Comparison of ENCODE assay signal across 16 cellular contexts in the genomic region with DNA sequence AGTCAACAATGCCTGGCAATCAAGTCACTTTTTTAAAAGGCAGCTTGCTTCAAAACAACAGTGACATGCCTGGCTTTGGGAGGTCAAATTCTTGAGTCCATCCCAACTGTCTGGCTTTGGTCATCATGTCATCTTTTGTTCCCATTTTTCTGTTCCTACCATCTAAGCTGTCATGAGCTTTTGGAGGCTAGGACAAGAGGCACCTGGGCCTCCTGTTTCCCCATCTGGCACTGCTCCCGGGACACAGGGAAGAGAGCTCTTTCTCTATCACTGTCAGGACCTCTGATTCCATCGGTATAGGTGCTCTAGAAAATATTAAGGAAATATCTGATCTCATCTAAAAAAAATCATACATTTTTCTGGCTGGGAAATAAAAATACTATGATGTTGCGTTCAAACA.
DNase-seq lines count a peak whose midpoint lies in the region; ATAC-seq and TF ChIP-seq lines count a peak whose summit lies in the region.
"Had no signal": no experiment of that assay in that cellular context is flagged by ENCODE, and none has a peak within 500 bp of the region (broad histone marks: within the 10 kb centered on the region; RNA-seq: fewer than 3 reads in every experiment).

No MANE protein-coding gene starts in this region.

- H3K9ac ChIP-seq in GM23248 (no peak overlapping the region; the same call in 1 of the 2 replicates), smooth muscle cell (ENCODE audit: low read depth) (no peak overlapping the region)
- H3K9ac ChIP-seq: BLaER1, KMS-11 had no signal

- no peaks in the 10 kb centered on the region for H3K9me2 ChIP-seq in GM23248 (ENCODE audit: insufficient read depth)

- H3K9me3 ChIP-seq in GM23248 (ENCODE audit: low read depth) (no peaks in the 10 kb centered on the region), smooth muscle cell (replicated peaks; ENCODE audit: low read depth) (no peaks in the 10 kb centered on the region)
- H3K9me3 ChIP-seq: BLaER1 had no signal

- H4K20me1 ChIP-seq in GM23248 (ENCODE audit: insufficient read depth), result no peaks in the 10 kb centered on the region
- H4K20me1 ChIP-seq in smooth muscle cell (ENCODE audit: low read depth), result peaks cover 90% of the 10 kb centered on the region

- H3K4me2 ChIP-seq in GM23248 (ENCODE audit: unreplicated experiment) (no peak overlapping the region), smooth muscle cell (no peak overlapping the region)
- H3K4me2 ChIP-seq: BLaER1, KMS-11 had no signal

- no peak for TF ChIP-seq CTCF in smooth muscle cell (IDR thresholded peaks at IDR 0.05; ENCODE audit: borderline replicate concordance, insufficient read depth, poor library complexity, severe bottlenecking)
- TF ChIP-seq CTCF in GM13976 (IDR thresholded peaks at IDR 0.05; ENCODE audit: borderline replicate concordance, control extremely low read depth, extremely low read depth, insufficient read depth, missing control alignments), result no peak

- H3K27me3 ChIP-seq in GM23248 (replicated peaks; ENCODE audit: insufficient read depth) (no peaks in the 10 kb centered on the region), smooth muscle cell (ENCODE audit: low read depth) (no peaks in the 10 kb centered on the region)
- H3K27me3 ChIP-seq: BLaER1 had no signal

- H3F3A ChIP-seq in GM23248 (ENCODE audit: insufficient read depth) (peaks cover 91% of the 10 kb centered on the region), smooth muscle cell (ENCODE audit: low read depth) (peaks cover 53% of the 10 kb centered on the region)

- no peak overlapping the region for H3K4me3 ChIP-seq in GM23248
- no peak overlapping the region for H3K4me3 ChIP-seq in smooth muscle cell
- H3K4me3 ChIP-seq: BLaER1 had no signal

- no peaks in the 10 kb centered on the region for H3K27me3 Mint-ChIP-seq in activated CD8-positive, alpha-beta memory T cell treated with anti-CD3 and anti-CD28 coated beads, Interleukin-2, amount 10 ng/mL, durations not matched to agents 7 days and 5 days
- no peaks in the 10 kb centered on the region for H3K27me3 Mint-ChIP-seq in central memory CD8-positive, alpha-beta T cell

- in situ Hi-C loops in GM23248 (cut with MboI), result no loop called here
- in situ Hi-C loops in GM13976 (cut with MboI; ENCODE audit: low sequenced_read_pairs, unreplicated experiment), result no loop called here

- peak overlapping the region; percentile 71 for H3K27ac ChIP-seq in GM23248
- H3K27ac ChIP-seq in smooth muscle cell (ENCODE audit: low read depth), result peak overlapping the region; percentile 89
- H3K27ac ChIP-seq: 22Rv1, BLaER1, KMS-11 had no signal

- H3K4me1 Mint-ChIP-seq in activated CD8-positive, alpha-beta memory T cell treated with anti-CD3 and anti-CD28 coated beads, Interleukin-2, amount 10 ng/mL, durations not matched to agents 7 days and 5 days, result peaks cover 13% of the 10 kb centered on the region
- H3K4me1 Mint-ChIP-seq in central memory CD8-positive, alpha-beta T cell, result peaks cover 40% of the 10 kb centered on the region

- 96 to 100% methylated on average over 3 of the region's 3 CpGs for WGBS in GM23248 (ENCODE audit: low coverage in 1 of 2, low lambda C conversion rate in 2 of 2, missing lambda C conversion rate in 2 of 2), 2 experiments
- WGBS in smooth muscle cell (ENCODE audit: low lambda C conversion rate), result 97% methylated on average over 3 of the region's 3 CpGs

- CTCF ChIA-PET in activated CD8-positive, alpha-beta memory T cell treated with anti-CD3 and anti-CD28 coated beads, Interleukin-2, amount 10 ng/mL, durations not matched to agents 7 days and 5 days (lab: Charles Lee), result no interaction called here

- H3K36me3 ChIP-seq in GM23248 (ENCODE audit: low read depth) (peaks cover 89% of the 10 kb centered on the region), smooth muscle cell (ENCODE audit: low read depth) (peaks cover 34% of the 10 kb centered on the region)

- H3K4me1 ChIP-seq in GM23248 (ENCODE audit: insufficient read depth) (peaks cover 14% of the 10 kb centered on the region), smooth muscle cell (ENCODE audit: low read depth) (no peaks in the 10 kb centered on the region)

- peaks cover 4% of the 10 kb centered on the region for H3K9me3 Mint-ChIP-seq in activated CD8-positive, alpha-beta memory T cell treated with anti-CD3 and anti-CD28 coated beads, Interleukin-2, amount 10 ng/mL, durations not matched to agents 7 days and 5 days (ENCODE audit: low read depth)
- H3K9me3 Mint-ChIP-seq in central memory CD8-positive, alpha-beta T cell, result peaks cover 7% of the 10 kb centered on the region

- H3K79me2 ChIP-seq in GM23248 (ENCODE audit: insufficient read depth), result peaks cover 98% of the 10 kb centered on the region
- peaks cover 29% of the 10 kb centered on the region for H3K79me2 ChIP-seq in smooth muscle cell (ENCODE audit: low read depth)

- no peak for ATAC-seq in activated CD8-positive, alpha-beta memory T cell treated with anti-CD3 and anti-CD28 coated beads, Interleukin-2, amount 10 ng/mL, durations not matched to agents 7 days and 5 days
- ATAC-seq in central memory CD8-positive, alpha-beta T cell (replicated peaks; ENCODE audit: extremely low read depth, poor library complexity, severe bottlenecking), result no peak

- peak; percentile 21 for DNase-seq in activated CD8-positive, alpha-beta memory T cell treated with anti-CD3 and anti-CD28 coated beads for 24 hours
- DNase-seq in activated CD8-positive, alpha-beta memory T cell treated with anti-CD3 and anti-CD28 coated beads, Interleukin-2, amount 10 ng/mL, durations not matched to agents 7 days and 5 days, result no peak
- no peak for DNase-seq in GM23248
- no peak for DNase-seq in central memory CD8-positive, alpha-beta T cell (ENCODE audit: low spot score in 2 of 2)
- DNase-seq in smooth muscle cell (lab: John Stamatoyannopoulos, UW; ENCODE audit: unreplicated experiment), result no peak
- no peak for DNase-seq in activated CD4-positive, alpha-beta T cell treated with anti-CD3 and anti-CD28 coated beads, Interleukin-2, amount 50 U/mL, for 4 hours
- no peak for DNase-seq in GM13976 (ENCODE audit: low spot score)
- no peak for DNase-seq in NCI-H1417 treated with DMSO at 0.1 percent for 48 hours (lab: John Stamatoyannopoulos, UW)
- DNase-seq: DND-41, NCI-H1048, NCI-H2081 treated with DMSO at 0.1 percent for 48 hours, NCI-H2227 treated with DMSO at 0.1 percent for 48 hours, NCI-H524 had no signal

- no peak overlapping the region for H3K4me3 Mint-ChIP-seq in activated CD8-positive, alpha-beta memory T cell treated with anti-CD3 and anti-CD28 coated beads, Interleukin-2, amount 10 ng/mL, durations not matched to agents 7 days and 5 days
- no peak overlapping the region for H3K4me3 Mint-ChIP-seq in central memory CD8-positive, alpha-beta T cell

- peaks cover 52% of the 10 kb centered on the region for H3K36me3 Mint-ChIP-seq in activated CD8-positive, alpha-beta memory T cell treated with anti-CD3 and anti-CD28 coated beads, Interleukin-2, amount 10 ng/mL, durations not matched to agents 7 days and 5 days
- peaks cover 51% of the 10 kb centered on the region for H3K36me3 Mint-ChIP-seq in central memory CD8-positive, alpha-beta T cell (ENCODE audit: insufficient read depth)

- no peak overlapping the region for H2AFZ ChIP-seq in GM23248
- no peak overlapping the region for H2AFZ ChIP-seq in smooth muscle cell (ENCODE audit: low read depth)

- no peak overlapping the region for H3K27ac Mint-ChIP-seq in activated CD8-positive, alpha-beta memory T cell treated with anti-CD3 and anti-CD28 coated beads, Interleukin-2, amount 10 ng/mL, durations not matched to agents 7 days and 5 days
- H3K27ac Mint-ChIP-seq in central memory CD8-positive, alpha-beta T cell (ENCODE audit: low read depth), result peak overlapping the region; percentile 22
